8 cellular contexts compared by ENCODE assay signal in genomic region chr14:103140316-103141109, GRCh38. TPM values are rescaled to one million over a fixed set of nuclear protein-coding genes. Genes with fewer than 3 reads are reported as not detected.
DNase-seq lines count a peak whose midpoint lies in the region; ATAC-seq and TF ChIP-seq lines count a peak whose summit lies in the region.

No MANE protein-coding gene starts in this region.

- no peaks in the 10 kb centered on the region for H3K27me3 ChIP-seq in KMS-11 (ENCODE audit: insufficient read depth, low read depth)
- H3K27me3 ChIP-seq in neural progenitor cell = peaks cover 24% of the 10 kb centered on the region

- H3K79me2 ChIP-seq in KMS-11 (ENCODE audit: insufficient read depth, low read depth) (no peaks in the 10 kb centered on the region), neural progenitor cell (ENCODE audit: low read depth) (no peaks in the 10 kb centered on the region)

- H3K36me3 ChIP-seq in KMS-11 (ENCODE audit: insufficient read depth) = no peaks in the 10 kb centered on the region
- H3K36me3 ChIP-seq in neural progenitor cell = no peaks in the 10 kb centered on the region

- peaks cover 56% of the 10 kb centered on the region for H3K27me3 Mint-ChIP-seq in T-helper 17 cell
- H3K27me3 Mint-ChIP-seq in neural progenitor cell (ENCODE audit: insufficient read depth, low read depth) = peaks cover 22% of the 10 kb centered on the region

- H3K27ac Mint-ChIP-seq in T-helper 17 cell = no peak overlapping the region
- no peak overlapping the region for H3K27ac Mint-ChIP-seq in neural progenitor cell

- H3K36me3 Mint-ChIP-seq in T-helper 17 cell (ENCODE audit: low read depth) = no peaks in the 10 kb centered on the region
- no peaks in the 10 kb centered on the region for H3K36me3 Mint-ChIP-seq in neural progenitor cell

- TF ChIP-seq CTCF in KMS-11 (conservative IDR thresholded peaks at IDR 0.05; ENCODE audit: low read depth, low read length) (no peak), neural progenitor cell (IDR thresholded peaks at IDR 0.05) (no peak)

- peaks cover 19% of the 10 kb centered on the region for H3K4me1 ChIP-seq in KMS-11 (ENCODE audit: low read depth, poor library complexity, severe bottlenecking)
- H3K4me1 ChIP-seq in neural progenitor cell = peaks cover 11% of the 10 kb centered on the region

- H4K20me1 ChIP-seq in KMS-11 (ENCODE audit: insufficient read depth) (no peaks in the 10 kb centered on the region), neural progenitor cell (ENCODE audit: low read depth) (no peaks in the 10 kb centered on the region)

- H3K4me3 Mint-ChIP-seq in T-helper 17 cell (no peak overlapping the region), neural progenitor cell (no peak overlapping the region)

- H3K4me1 Mint-ChIP-seq in T-helper 17 cell (no peaks in the 10 kb centered on the region), neural progenitor cell (peaks cover 31% of the 10 kb centered on the region)

- no peak overlapping the region for H3K9ac ChIP-seq in KMS-11
- no peak overlapping the region for H3K9ac ChIP-seq in neural progenitor cell

- H3K9me3 Mint-ChIP-seq in neural progenitor cell = no peaks in the 10 kb centered on the region

- H2AFZ ChIP-seq in KMS-11 (ENCODE audit: low read depth) (no peak overlapping the region), neural progenitor cell (replicated peaks) (no peak overlapping the region)

- ATAC-seq in GM21360 (IDR thresholded peaks at IDR 0.05; ENCODE audit: unreplicated experiment) = peak; percentile 74
- peak; percentile 23 for ATAC-seq in T-helper 17 cell
- no peak for ATAC-seq in GM18520 (IDR thresholded peaks at IDR 0.05; ENCODE audit: unreplicated experiment)

- H3K9me3 ChIP-seq in T-helper 17 cell (ENCODE audit: control insufficient read depth, low read length, poor library complexity, severe bottlenecking) (no peaks in the 10 kb centered on the region), neural progenitor cell (ENCODE audit: low read depth) (no peaks in the 10 kb centered on the region)

- H3K4me2 ChIP-seq in KMS-11 = peak overlapping the region; percentile 15; the same call in 1 of the 2 replicates
- no peak overlapping the region for H3K4me2 ChIP-seq in neural progenitor cell

- no peak overlapping the region for H3K4me3 ChIP-seq in KMS-11 (IDR thresholded peaks at IDR 0.05; ENCODE audit: insufficient read depth, low read depth, low read length)
- H3K4me3 ChIP-seq in neural progenitor cell = no peak overlapping the region

- H3F3A ChIP-seq in neural progenitor cell (ENCODE audit: low read depth) = peaks cover 9% of the 10 kb centered on the region

- H3K27ac ChIP-seq in KMS-11 = no peak overlapping the region
- no peak overlapping the region for H3K27ac ChIP-seq in neural progenitor cell

- peak; percentile 70 for DNase-seq in COR-L47 (lab: John Stamatoyannopoulos, UW)
- no peak for DNase-seq in T-helper 17 cell
- DNase-seq in neural progenitor cell (ENCODE audit: low spot score) = no peak
- DNase-seq in NCI-H446 treated with DMSO at 0.1 percent for 48 hours (lab: John Stamatoyannopoulos, UW) = no peak
- DNase-seq in ecto neural progenitor cell (ENCODE audit: low spot score) = no peak

RNA-seq across cellular contexts. Expression of gene TNFAIP2, which starts 17.3 kb away (rescaled TPM):
- total RNA-seq in T-helper 17 cell = 10 to 100 TPM in 1 of 2 donors, 1 to 10 TPM in 1; 6.3 to 20.6 TPM
- total RNA-seq in neural progenitor cell (ENCODE audit: low replicate concordance) = 5.3 and 14.0 TPM in 2 replicates

RNA-seq across cellular contexts. Expression of gene EXOC3L4, which starts 46.0 kb away (rescaled TPM):
- total RNA-seq in T-helper 17 cell (not detected), neural progenitor cell (ENCODE audit: low replicate concordance) (not detected in 2 replicates)

RNA-seq across cellular contexts. Expression of gene LBHD2, which starts 56.5 kb away (rescaled TPM):
- total RNA-seq in T-helper 17 cell (not detected), neural progenitor cell (ENCODE audit: low replicate concordance) (not detected in 2 replicates)
